Comparison of ENCODE assay signal across 25 cellular contexts in genomic region chr12:84463756-84464495, GRCh38.
A peak's percentile ranks its signal among the peaks of the same experiment; 100 is the strongest.
DNase-seq lines count a peak whose midpoint lies in the region; ATAC-seq and TF ChIP-seq lines count a peak whose summit lies in the region.
"Had no signal": no experiment of that assay in that cellular context is flagged by ENCODE, and none has a peak within 500 bp of the region (broad histone marks: within the 10 kb centered on the region; RNA-seq: fewer than 3 reads in every experiment).

No MANE protein-coding gene starts in this region.

- DNase-seq in GM04503 (ENCODE audit: low read depth) = peak; percentile 57
- peak; percentile 6 for DNase-seq in astrocyte of the spinal cord (ENCODE audit: low read depth, low spot score)
- DNase-seq in fibroblast of villous mesenchyme (ENCODE audit: low read depth) = peak; percentile 70
- no peak for DNase-seq in HAP-1 (ENCODE audit: low spot score in 2 of 2)
- DNase-seq in heart right ventricle = no peak
- DNase-seq in T-cell = no peak
- DNase-seq in NCI-H146 treated with DMSO at 0.1 percent for 48 hours (lab: John Stamatoyannopoulos, UW; ENCODE audit: unreplicated experiment) = no peak
- DNase-seq: activated CD8-positive, alpha-beta T cell treated with anti-CD3 and anti-CD28 coated beads, Interleukin-2, amount 10 ng/mL, durations not matched to agents 7 days and 5 days; CD8-positive, alpha-beta T cell; dermis blood vessel endothelial cell; EL; heart left ventricle; MM.1S; NCI-H1417; NCI-H446 treated with DMSO at 0.1 percent for 48 hours; NCI-H82; stimulated activated CD4-positive, alpha-beta T cell treated with anti-CD3 and anti-CD28 coated beads, Interleukin-2, amount 100 ng/mL, for 48 hours had no signal

- TF ChIP-seq CTCF in astrocyte of the spinal cord (IDR thresholded peaks at IDR 0.05; ENCODE audit: low read depth, low read length) = no peak
- TF ChIP-seq CTCF in fibroblast of villous mesenchyme (IDR thresholded peaks at IDR 0.05; ENCODE audit: insufficient read depth, low read depth, low read length) = no peak
- TF ChIP-seq CTCF in heart right ventricle (IDR thresholded peaks at IDR 0.05) = no peak

- H3K27ac ChIP-seq in heart right ventricle = no peak overlapping the region
- H3K27ac ChIP-seq: ascending aorta, heart left ventricle, KMS-11, right atrium auricular region, RWPE1 had no signal

- WGBS in heart right ventricle, 2 donors = 42 to 62% methylated on average over 2 of the region's 2 CpGs

- H3K4me1 Mint-ChIP-seq in T-cell = no peaks in the 10 kb centered on the region
- H3K4me1 Mint-ChIP-seq: central memory CD8-positive, alpha-beta T cell; neural crest cell had no signal

- H3K36me3 ChIP-seq in HAP-1 (replicated peaks) (no peaks in the 10 kb centered on the region), heart right ventricle (no peaks in the 10 kb centered on the region)
- H3K36me3 ChIP-seq: ascending aorta, heart left ventricle, right atrium auricular region had no signal

- in situ Hi-C loops in astrocyte of the spinal cord (cut with HindIII; ENCODE audit: low sequenced_read_pairs) = no loop called here
- in situ Hi-C loops in HAP-1 (cut with MboI; ENCODE audit: low sequenced_read_pairs) = no loop called here

- H3K27me3 ChIP-seq in HAP-1 (ENCODE audit: low read depth) (no peaks in the 10 kb centered on the region), heart right ventricle (no peaks in the 10 kb centered on the region)
- H3K27me3 ChIP-seq: ascending aorta, heart left ventricle, right atrium auricular region had no signal

- H3K9me3 ChIP-seq in HAP-1 = no peaks in the 10 kb centered on the region
- no peaks in the 10 kb centered on the region for H3K9me3 ChIP-seq in heart right ventricle
- H3K9me3 ChIP-seq: ascending aorta, right atrium auricular region had no signal

- H3K27ac Mint-ChIP-seq in T-cell = no peak overlapping the region
- H3K27ac Mint-ChIP-seq: activated CD8-positive, alpha-beta T cell treated with anti-CD3 and anti-CD28 coated beads, Interleukin-2, amount 10 ng/mL, durations not matched to agents 7 days and 5 days; activated naive CD4-positive, alpha-beta T cell treated with anti-CD3 and anti-CD28 coated beads, Interleukin-2, amount 50 U/mL, for 72 hours; CD8-positive, alpha-beta T cell; type B pancreatic cell had no signal

- H3K4me3 Mint-ChIP-seq in T-cell = no peak overlapping the region
- H3K4me3 Mint-ChIP-seq: activated CD8-positive, alpha-beta T cell treated with anti-CD3 and anti-CD28 coated beads, Interleukin-2, amount 10 ng/mL, durations not matched to agents 7 days and 5 days; CD8-positive, alpha-beta T cell; central memory CD8-positive, alpha-beta T cell; neural crest cell; type B pancreatic cell had no signal

- intact Hi-C loops in heart right ventricle (cut with DNase I) = no loop called here

- H3K36me3 Mint-ChIP-seq in T-cell = no peaks in the 10 kb centered on the region
- H3K36me3 Mint-ChIP-seq: activated naive CD4-positive, alpha-beta T cell treated with anti-CD3 and anti-CD28 coated beads, Interleukin-2, amount 50 U/mL, for 72 hours; CD8-positive, alpha-beta T cell; type B pancreatic cell had no signal

- ATAC-seq in heart right ventricle = no peak
- no peak for ATAC-seq in T-cell (replicated peaks in 1 of 4)
- ATAC-seq: activated CD8-positive, alpha-beta T cell treated with anti-CD3 and anti-CD28 coated beads, Interleukin-2, amount 10 ng/mL, durations not matched to agents 7 days and 5 days; activated naive CD4-positive, alpha-beta T cell treated with anti-CD3 and anti-CD28 coated beads, Interleukin-2, amount 50 U/mL, for 72 hours; CD8-positive, alpha-beta T cell; heart left ventricle had no signal

- no peak overlapping the region for H3K4me3 ChIP-seq in astrocyte of the spinal cord (ENCODE audit: low read depth, low read length)
- no peak overlapping the region for H3K4me3 ChIP-seq in fibroblast of villous mesenchyme (ENCODE audit: low read depth, low read length)
- H3K4me3 ChIP-seq in HAP-1 = no peak overlapping the region
- no peak overlapping the region for H3K4me3 ChIP-seq in heart right ventricle
- H3K4me3 ChIP-seq: ascending aorta, heart left ventricle, right atrium auricular region had no signal

- CTCF ChIA-PET in T-cell (lab: Charles Lee) = no interaction called here

- POLR2A ChIA-PET in T-cell (lab: Charles Lee) = no interaction called here

- H3K4me1 ChIP-seq in HAP-1 (no peaks in the 10 kb centered on the region), heart right ventricle (no peaks in the 10 kb centered on the region)
- H3K4me1 ChIP-seq: ascending aorta, heart left ventricle, right atrium auricular region had no signal

- H3K9me3 Mint-ChIP-seq in T-cell = peaks cover 0 to 4% (median 0%) of the 10 kb centered on the region in 3 donors
- H3K9me3 Mint-ChIP-seq: neural crest cell, type B pancreatic cell had no signal

- no peaks in the 10 kb centered on the region for H3K27me3 Mint-ChIP-seq in T-cell
- H3K27me3 Mint-ChIP-seq: central memory CD8-positive, alpha-beta T cell; type B pancreatic cell had no signal

Comparison
In these comparisons a context has a peak if more than half of its experiments do, and no peak if none do; other contexts are left out.
1. DNase-seq: peak in GM04503 (single experiment), astrocyte of the spinal cord (single experiment) and fibroblast of villous mesenchyme (single experiment); none in HAP-1 (0 of 2), heart right ventricle (0 of 2), T-cell (0 of 34) and NCI-H146 treated with DMSO at 0.1 percent for 48 hours (single experiment).